Comparison of ENCODE assay signal across 8 cellular contexts in the genomic region with DNA sequence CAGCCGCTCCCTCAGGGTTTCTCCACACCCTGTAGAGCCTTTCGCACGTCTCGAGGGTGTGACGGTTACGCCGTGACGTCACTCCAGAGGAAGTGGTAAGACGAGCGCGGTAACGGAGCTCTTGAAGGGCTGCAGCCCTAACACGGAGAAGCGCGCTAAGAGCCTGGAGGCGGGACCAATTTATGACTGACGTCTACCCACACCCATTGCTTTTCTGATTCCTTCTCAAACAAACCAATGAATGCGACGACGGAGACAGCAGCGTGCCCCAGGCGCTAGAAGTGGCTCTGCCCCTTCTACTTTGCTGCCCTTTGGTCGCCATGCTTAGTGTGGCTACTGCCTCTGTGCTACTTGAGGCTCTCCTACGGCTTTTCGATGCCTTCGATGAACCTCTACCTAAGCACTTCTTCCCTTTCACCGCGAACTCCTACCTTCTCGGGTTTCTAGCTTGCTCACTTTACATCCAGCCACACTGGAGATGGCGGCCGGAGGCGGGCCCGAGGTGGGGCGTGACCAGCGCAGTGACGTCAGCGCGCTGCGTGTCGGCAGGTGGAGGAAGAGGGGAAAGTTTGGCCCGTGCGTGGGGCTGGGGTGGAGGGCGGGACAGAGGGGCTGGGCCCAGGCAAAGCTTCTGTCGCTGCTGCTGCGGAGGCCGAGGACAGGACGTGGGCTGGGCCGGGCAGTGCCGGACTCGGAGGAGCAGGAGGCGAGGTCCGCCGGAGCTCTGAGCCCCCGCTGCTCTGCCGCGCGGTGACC. TPM values are rescaled to one million over a fixed set of nuclear protein-coding genes. Genes with fewer than 3 reads are reported as not detected.
DNase-seq lines count a peak whose midpoint lies in the region; ATAC-seq and TF ChIP-seq lines count a peak whose summit lies in the region.

A gene (plus strand): TSS at position 572 of the 756 bp plus-strand sequence. CDS start 340 bp downstream, outside the sequence.

- H3K27ac ChIP-seq in coronary artery, result peak within 1 kb of the TSS; percentile 92 to 97
- peak within 1 kb of the TSS; percentile 95 for H3K27ac ChIP-seq in layer of hippocampus (ENCODE audit: low read depth, low read length)

- H3K27me3 Mint-ChIP-seq in activated CD4-positive, alpha-beta T cell treated with anti-CD3 and anti-CD28 coated beads, Interleukin-2, amount 10 ng/mL, durations not matched to agents 7 days and 5 days, result no peaks in the 10 kb centered on the region

- POLR2A ChIA-PET in BJ (lab: Charles Lee), result interaction anchor here (0.6 to 1.5 kb wide), 4 partner anchors 28 to 1099 kb away, joined by 3 to 7 read pairs (median 4); a partner anchor contains a TSS
- POLR2A ChIA-PET in activated CD4-positive, alpha-beta T cell treated with anti-CD3 and anti-CD28 coated beads, Interleukin-2, amount 10 ng/mL, durations not matched to agents 7 days and 5 days (lab: Charles Lee), result interaction anchor here (0.6 to 2.4 kb wide), 7 partner anchors 12 to 469 kb away, joined by 3 to 17 read pairs (median 3); a partner anchor contains a TSS

- H3K4me1 Mint-ChIP-seq in activated CD4-positive, alpha-beta T cell treated with anti-CD3 and anti-CD28 coated beads, Interleukin-2, amount 10 ng/mL, durations not matched to agents 7 days and 5 days, result peaks cover 55% of the 10 kb centered on the region

- H3K4me3 Mint-ChIP-seq in activated CD4-positive, alpha-beta T cell treated with anti-CD3 and anti-CD28 coated beads, Interleukin-2, amount 10 ng/mL, durations not matched to agents 7 days and 5 days, result peak within 1 kb of the TSS; percentile 95

- H3K27ac Mint-ChIP-seq in activated CD4-positive, alpha-beta T cell treated with anti-CD3 and anti-CD28 coated beads, Interleukin-2, amount 10 ng/mL, durations not matched to agents 7 days and 5 days, result peak within 1 kb of the TSS; percentile 100

- CTCF ChIA-PET in BJ (lab: Yijun Ruan, JAX), result interaction anchor here (0.6 to 0.8 kb wide), 2 partner anchors 29 to 82 kb away, joined by 3 read pairs; no protein-coding TSS in a partner anchor
- CTCF ChIA-PET in activated CD4-positive, alpha-beta T cell treated with anti-CD3 and anti-CD28 coated beads, Interleukin-2, amount 10 ng/mL, durations not matched to agents 7 days and 5 days (lab: Charles Lee), result interaction anchor here (0.8 to 3.1 kb wide), 12 partner anchors 12 to 181 kb away, joined by 3 to 23 read pairs (median 4); a partner anchor contains a TSS

- H3K27me3 ChIP-seq in BJ (ENCODE audit: control insufficient read depth, insufficient read depth, low read length) (no peaks in the 10 kb centered on the region), layer of hippocampus (ENCODE audit: control insufficient read depth, insufficient read depth, low read length) (no peaks in the 10 kb centered on the region)

- H3K36me3 Mint-ChIP-seq in activated CD4-positive, alpha-beta T cell treated with anti-CD3 and anti-CD28 coated beads, Interleukin-2, amount 10 ng/mL, durations not matched to agents 7 days and 5 days (ENCODE audit: low read depth), result peaks cover 22% of the 10 kb centered on the region

- no peak for TF ChIP-seq CTCF in BJ (IDR thresholded peaks at IDR 0.05; ENCODE audit: insufficient read depth, low read depth, low read length)
- no peak for TF ChIP-seq CTCF in coronary artery (IDR thresholded peaks at IDR 0.05)

- no peaks in the 10 kb centered on the region for H3K36me3 ChIP-seq in BJ (ENCODE audit: control insufficient read depth, insufficient read depth, low read length)

- H3K9me3 Mint-ChIP-seq in activated CD4-positive, alpha-beta T cell treated with anti-CD3 and anti-CD28 coated beads, Interleukin-2, amount 10 ng/mL, durations not matched to agents 7 days and 5 days, result no peaks in the 10 kb centered on the region

- peak within 1 kb of the TSS; percentile 74 for H3K4me3 ChIP-seq in BJ (ENCODE audit: low read depth, low read length)
- peak within 1 kb of the TSS; percentile 91 for H3K4me3 ChIP-seq in coronary artery

- peak; percentile 92 for ATAC-seq in GM19324 (IDR thresholded peaks at IDR 0.05; ENCODE audit: low FRiP score, unreplicated experiment)
- peak; percentile 89 for ATAC-seq in HG03469 (IDR thresholded peaks at IDR 0.05; ENCODE audit: unreplicated experiment)

- peak; percentile 99 for DNase-seq in BJ (ENCODE audit: low read depth)
- DNase-seq in NCI-H69 (lab: John Stamatoyannopoulos, UW), result peak; percentile 98
- peak; percentile 99 for DNase-seq in activated CD4-positive, alpha-beta T cell treated with anti-CD3 and anti-CD28 coated beads, Interleukin-2, amount 10 ng/mL, durations not matched to agents 7 days and 5 days
- peak; percentile 100 for DNase-seq in coronary artery (ENCODE audit: low spot score)
- DNase-seq in stimulated activated CD4-positive, alpha-beta T cell treated with anti-CD3 and anti-CD28 coated beads, Interleukin-1b, Interleukin-23, amount 100 ng/mL, for 4 hours (ENCODE audit: low read depth in 2 of 2), result peak; percentile 92 to 93

RNA-seq across cellular contexts. Expression of the gene that starts here (rescaled TPM):
- polyA plus RNA-seq in BJ (2011; rRNA removed), result 27.6 and 43.6 TPM in 2 replicates
- polyA minus RNA-seq in BJ (2011; rRNA and poly(A)+ RNA removed), result 23.6 and 26.9 TPM in 2 replicates
- 10 to 100 TPM; 52.4 to 57.3 TPM for total RNA-seq in activated CD4-positive, alpha-beta T cell treated with anti-CD3 and anti-CD28 coated beads, Interleukin-2, amount 10 ng/mL, durations not matched to agents 7 days and 5 days

Comparison
In these comparisons a context has a peak if more than half of its experiments do, and no peak if none do; other contexts are left out.
1. Peak in every context shown above with its lines: DNase-seq, ATAC-seq, H3K4me3 ChIP-seq and H3K27ac ChIP-seq.